8 cellular contexts compared by ENCODE assay signal in genomic region chr9:124216474-124217176, GRCh38. TPM values are rescaled to one million over a fixed set of nuclear protein-coding genes. Genes with fewer than 3 reads are reported as not detected.
DNase-seq lines count a peak whose midpoint lies in the region; ATAC-seq and TF ChIP-seq lines count a peak whose summit lies in the region.

No MANE protein-coding gene starts in this region.

- H3K27me3 ChIP-seq in CD8-positive, alpha-beta memory T cell (ENCODE audit: insufficient read depth, low read length, poor library complexity, severe bottlenecking), result no peaks in the 10 kb centered on the region
- H3K27me3 ChIP-seq in heart right ventricle (no peaks in the 10 kb centered on the region), Caco-2 (replicated peaks; ENCODE audit: control insufficient read depth, insufficient read depth, low read length) (no peaks in the 10 kb centered on the region), H7 (ENCODE audit: control insufficient read depth, insufficient read depth, low read length) (no peaks in the 10 kb centered on the region)

- no peaks in the 10 kb centered on the region for H3K9me3 ChIP-seq in CD8-positive, alpha-beta memory T cell (ENCODE audit: low read length)
- no peaks in the 10 kb centered on the region for H3K9me3 ChIP-seq in heart right ventricle
- no peaks in the 10 kb centered on the region; the same call in 1 of the 2 replicates for H3K9me3 ChIP-seq in Caco-2

- peak overlapping the region; percentile 16 for H3K27ac ChIP-seq in CD8-positive, alpha-beta memory T cell (ENCODE audit: low read depth, low read length)
- H3K27ac ChIP-seq in heart right ventricle, result peak overlapping the region in 7 of 10 donors; percentile 23 to 81 (median 68)

- BruUV-seq in Caco-2 (replicated peaks; lab: Mats Ljungman, UMichigan), result no TSS peak

- ATAC-seq in HG03175 (IDR thresholded peaks at IDR 0.05; ENCODE audit: unreplicated experiment) (peak; percentile 28), heart right ventricle (peak in 6 of 8 donors; percentile 33 to 50 (median 47))

- H3K4me1 ChIP-seq in CD8-positive, alpha-beta memory T cell (ENCODE audit: insufficient read depth, low read length), result peaks cover 58% of the 10 kb centered on the region
- peaks cover 3 to 87% (median 57%) of the 10 kb centered on the region in 9 donors for H3K4me1 ChIP-seq in heart right ventricle
- H3K4me1 ChIP-seq in Caco-2, result no peaks in the 10 kb centered on the region

- POLR2A ChIA-PET in CD8-positive, alpha-beta memory T cell (lab: Charles Lee), result no interaction called here
- POLR2A ChIA-PET in activated CD4-positive, alpha-beta T cell treated with anti-CD3 and anti-CD28 coated beads, Interleukin-2, amount 10 ng/mL, durations not matched to agents 7 days and 5 days (lab: Charles Lee), result interaction anchor here (0.5 kb wide), 1 partner anchor 751 kb away, joined by 3 read pairs; no protein-coding TSS in a partner anchor
- POLR2A ChIA-PET in Caco-2 (lab: Charles Lee), result no interaction called here

- H3K4me1 Mint-ChIP-seq in CD8-positive, alpha-beta memory T cell, result peaks cover 68 to 74% (median 69%) of the 10 kb centered on the region in 3 donors
- peaks cover 67% of the 10 kb centered on the region for H3K4me1 Mint-ChIP-seq in activated CD4-positive, alpha-beta T cell treated with anti-CD3 and anti-CD28 coated beads, Interleukin-2, amount 10 ng/mL, durations not matched to agents 7 days and 5 days
- H3K4me1 Mint-ChIP-seq in Caco-2 (ENCODE audit: low read depth, unreplicated experiment), result no peaks in the 10 kb centered on the region

- TF ChIP-seq CTCF in heart right ventricle (IDR thresholded peaks at IDR 0.05) (no peak), Caco-2 (IDR thresholded peaks at IDR 0.05; ENCODE audit: insufficient read depth in 1 of 2, low read depth in 1 of 2, low read length in 1 of 2, severe bottlenecking in 1 of 2, unreplicated experiment in 1 of 2) (no peak)

- no peaks in the 10 kb centered on the region for H3K36me3 Mint-ChIP-seq in CD8-positive, alpha-beta memory T cell
- H3K36me3 Mint-ChIP-seq in activated CD4-positive, alpha-beta T cell treated with anti-CD3 and anti-CD28 coated beads, Interleukin-2, amount 10 ng/mL, durations not matched to agents 7 days and 5 days (ENCODE audit: low read depth), result no peaks in the 10 kb centered on the region
- no peaks in the 10 kb centered on the region for H3K36me3 Mint-ChIP-seq in Caco-2 (ENCODE audit: insufficient read depth, unreplicated experiment)

- CTCF ChIA-PET in CD8-positive, alpha-beta memory T cell (lab: Charles Lee), result interaction anchor here (1.3 to 1.5 kb wide), 2 partner anchors 19 to 33 kb away, joined by 3 to 4 read pairs; no protein-coding TSS in a partner anchor
- CTCF ChIA-PET in activated CD4-positive, alpha-beta T cell treated with anti-CD3 and anti-CD28 coated beads, Interleukin-2, amount 10 ng/mL, durations not matched to agents 7 days and 5 days (lab: Charles Lee), result interaction anchor here (0.7 to 2.3 kb wide), 6 partner anchors 8 to 25 kb away, joined by 3 to 7 read pairs (median 4); no protein-coding TSS in a partner anchor
- CTCF ChIA-PET in Caco-2 (lab: Charles Lee), result no interaction called here

- peak overlapping the region; percentile 56 to 95 (median 84) for H3K27ac Mint-ChIP-seq in CD8-positive, alpha-beta memory T cell
- peak overlapping the region; percentile 83 for H3K27ac Mint-ChIP-seq in activated CD4-positive, alpha-beta T cell treated with anti-CD3 and anti-CD28 coated beads, Interleukin-2, amount 10 ng/mL, durations not matched to agents 7 days and 5 days
- H3K27ac Mint-ChIP-seq in Caco-2 (ENCODE audit: unreplicated experiment), result no peak overlapping the region

- H3K4me3 ChIP-seq in CD8-positive, alpha-beta memory T cell (ENCODE audit: low read length), result peak overlapping the region; percentile 13
- no peak overlapping the region for H3K4me3 ChIP-seq in heart right ventricle
- no peak overlapping the region for H3K4me3 ChIP-seq in Caco-2 (ENCODE audit: low read depth, low read length)
- H3K4me3 ChIP-seq in H7 (ENCODE audit: insufficient read depth, low read depth, low read length), result no peak overlapping the region

- H3K36me3 ChIP-seq in CD8-positive, alpha-beta memory T cell (ENCODE audit: insufficient read depth, low read length), result no peaks in the 10 kb centered on the region
- no peaks in the 10 kb centered on the region for H3K36me3 ChIP-seq in heart right ventricle
- H3K36me3 ChIP-seq in Caco-2 (ENCODE audit: control insufficient read depth, insufficient read depth, low read length), result no peaks in the 10 kb centered on the region
- H3K36me3 ChIP-seq in H7 (replicated peaks; ENCODE audit: control insufficient read depth, insufficient read depth, low read length), result no peaks in the 10 kb centered on the region

- peak overlapping the region; percentile 43 to 87 (median 71) for H3K4me3 Mint-ChIP-seq in CD8-positive, alpha-beta memory T cell
- peak overlapping the region; percentile 30 for H3K4me3 Mint-ChIP-seq in activated CD4-positive, alpha-beta T cell treated with anti-CD3 and anti-CD28 coated beads, Interleukin-2, amount 10 ng/mL, durations not matched to agents 7 days and 5 days
- H3K4me3 Mint-ChIP-seq in Caco-2 (ENCODE audit: unreplicated experiment), result no peak overlapping the region

- intact Hi-C loops in heart right ventricle (cut with DNase I), result no loop called here
- intact Hi-C loops in Caco-2 (cut with micrococcal nuclease; ENCODE audit: unreplicated experiment), result no loop called here

- no peaks in the 10 kb centered on the region for H3K9me3 Mint-ChIP-seq in CD8-positive, alpha-beta memory T cell
- no peaks in the 10 kb centered on the region for H3K9me3 Mint-ChIP-seq in activated CD4-positive, alpha-beta T cell treated with anti-CD3 and anti-CD28 coated beads, Interleukin-2, amount 10 ng/mL, durations not matched to agents 7 days and 5 days
- H3K9me3 Mint-ChIP-seq in Caco-2 (ENCODE audit: unreplicated experiment), result no peaks in the 10 kb centered on the region

- H3K27me3 Mint-ChIP-seq in CD8-positive, alpha-beta memory T cell, result no peaks in the 10 kb centered on the region
- H3K27me3 Mint-ChIP-seq in activated CD4-positive, alpha-beta T cell treated with anti-CD3 and anti-CD28 coated beads, Interleukin-2, amount 10 ng/mL, durations not matched to agents 7 days and 5 days, result no peaks in the 10 kb centered on the region
- no peaks in the 10 kb centered on the region for H3K27me3 Mint-ChIP-seq in Caco-2 (ENCODE audit: insufficient read depth, unreplicated experiment)

- 52 to 64% methylated on average over 9 of the region's 9 CpGs for WGBS in heart right ventricle, 2 donors

- DNase-seq in CD8-positive, alpha-beta memory T cell, result peak in 3 of 5 donors; percentile 32 to 65 (median 47)
- DNase-seq in activated CD4-positive, alpha-beta T cell treated with anti-CD3 and anti-CD28 coated beads, Interleukin-2, amount 10 ng/mL, durations not matched to agents 7 days and 5 days, result peak; percentile 67
- DNase-seq in heart right ventricle (peak; percentile 25 to 40), Caco-2 (no peak), H7 (no peak), HCEC 1CT (no peak)
- peak; percentile 44 to 51 for DNase-seq in stimulated activated CD8-positive, alpha-beta memory T cell treated with anti-CD3 and anti-CD28 coated beads, Interleukin-2, amount 100 ng/mL, for 48 hours (ENCODE audit: low read depth in 2 of 2)

RNA-seq across cellular contexts. Expression of gene NEK6, which starts 41.1 kb away (rescaled TPM):
- total RNA-seq in CD8-positive, alpha-beta memory T cell, result 10 to 100 TPM; 63.0 to 66.0 TPM
- 9.5 TPM for polyA plus RNA-seq in CD8-positive, alpha-beta memory T cell
- 1 to 10 TPM; 7.0 to 8.0 TPM for total RNA-seq in activated CD4-positive, alpha-beta T cell treated with anti-CD3 and anti-CD28 coated beads, Interleukin-2, amount 10 ng/mL, durations not matched to agents 7 days and 5 days
- total RNA-seq in heart right ventricle, result 10 to 100 TPM in 4 of 10 donors, 1 to 10 TPM in 6; 4.6 to 22.4 (median 7.9) TPM
- polyA plus RNA-seq in heart right ventricle, result 1 to 10 TPM; 1.9 to 2.1 TPM
- 56.6 and 66.6 TPM in 2 replicates for total RNA-seq in Caco-2 (2022)
- total RNA-seq in H7 (2014; rRNA removed; shearing (Covaris generic)), result 17.1 and 17.6 TPM in 2 replicates

Comparison
In these comparisons a context has a peak if more than half of its experiments do, and no peak if none do; other contexts are left out.
1. DNase-seq: peak in CD8-positive, alpha-beta memory T cell (3 of 5), activated CD4-positive, alpha-beta T cell treated with anti-CD3 and anti-CD28 coated beads, Interleukin-2, amount 10 ng/mL, durations not matched to agents 7 days and 5 days (single experiment), heart right ventricle (2 of 2) and stimulated activated CD8-positive, alpha-beta memory T cell treated with anti-CD3 and anti-CD28 coated beads, Interleukin-2, amount 100 ng/mL, for 48 hours (2 of 2); none in Caco-2 (0 of 2), H7 (single experiment) and HCEC 1CT (single experiment).